ENCODE assay signal across 10 cellular contexts in genomic region chr16:84689126-84689525, GRCh38. TPM values are rescaled to one million over a fixed set of nuclear protein-coding genes. Genes with fewer than 3 reads are reported as not detected.
A peak's percentile ranks its signal among the peaks of the same experiment; 100 is the strongest.
DNase-seq lines count a peak whose midpoint lies in the region; ATAC-seq and TF ChIP-seq lines count a peak whose summit lies in the region.
"Had no signal": no experiment of that assay in that cellular context is flagged by ENCODE, and none has a peak within 500 bp of the region (broad histone marks: within the 10 kb centered on the region; RNA-seq: fewer than 3 reads in every experiment).

No MANE protein-coding gene starts in this region.

- CTCF ChIA-PET in SK-N-SH (lab: Yijun Ruan, JAX) = interaction anchor here (1.1 to 1.7 kb wide), 5 partner anchors 11 to 66 kb away, joined by 3 to 7 read pairs (median 6); no protein-coding TSS in a partner anchor

- POLR2A ChIA-PET in SK-N-SH (lab: Yijun Ruan, JAX) = no interaction called here

- no peaks in the 10 kb centered on the region for H3K9me2 ChIP-seq in SK-N-SH

- H3F3A ChIP-seq in SK-N-SH (replicated peaks; ENCODE audit: insufficient read depth) = peaks cover 7% of the 10 kb centered on the region

- H3K4me2 ChIP-seq in SK-N-SH (no peak overlapping the region), skeletal muscle satellite cell (ENCODE audit: low read length) (peak overlapping the region; percentile 57)

- TF ChIP-seq CTCF in SK-N-SH (IDR thresholded peaks at IDR 0.05) (no peak), fibroblast of pulmonary artery (IDR thresholded peaks at IDR 0.05; ENCODE audit: low read length, missing control alignments) (no peak), omental fat pad (IDR thresholded peaks at IDR 0.05) (no peak)

- peak overlapping the region; percentile 5; the same call in 1 of the 2 replicates for H2AFZ ChIP-seq in SK-N-SH (ENCODE audit: low read depth)

- no peak overlapping the region for H3K9ac ChIP-seq in SK-N-SH
- peak overlapping the region; percentile 29 for H3K9ac ChIP-seq in skeletal muscle satellite cell (ENCODE audit: low read depth, low read length)

- no peaks in the 10 kb centered on the region; a peak in 1 of 4 replicates for H3K4me1 ChIP-seq in SK-N-SH (ENCODE audit: control insufficient read depth in 1 of 2, insufficient read depth in 2 of 2, low read depth in 1 of 2, low read length in 1 of 2)
- H3K4me1 ChIP-seq in skeletal muscle satellite cell (ENCODE audit: control insufficient read depth, insufficient read depth, low read length) = peaks cover 23% of the 10 kb centered on the region

- H3K9me3 ChIP-seq in SK-N-SH = no peaks in the 10 kb centered on the region
- H3K9me3 ChIP-seq in skeletal muscle satellite cell (replicated peaks; ENCODE audit: low read length) = no peaks in the 10 kb centered on the region

- DNase-seq in HCEC 1CT (peak; percentile 99), SK-N-SH (no peak), fibroblast of pulmonary artery (ENCODE audit: low read depth) (peak; percentile 85), omental fat pad (ENCODE audit: low spot score) (no peak)
- DNase-seq in stimulated activated CD4-positive, alpha-beta T cell treated with anti-CD3 and anti-CD28 coated beads, Interleukin-4, amount 100 ng/mL, for 24 hours = no peak
- DNase-seq: activated naive CD4-positive, alpha-beta T cell treated with anti-CD3 and anti-CD28 coated beads for 36 hours; effector memory CD8-positive, alpha-beta T cell; NCI-H446 had no signal

- no peaks in the 10 kb centered on the region for H3K79me2 ChIP-seq in SK-N-SH (ENCODE audit: insufficient read depth)

- TF ChIP-seq RAD21 in SK-N-SH (IDR thresholded peaks at IDR 0.05; ENCODE audit: low read length) = no peak

- 41% methylated on average over 8 of the region's 8 CpGs for WGBS in SK-N-SH (ENCODE audit: low lambda C conversion rate)

- no peaks in the 10 kb centered on the region for H3K36me3 ChIP-seq in SK-N-SH (replicated peaks in 1 of 2; ENCODE audit: control insufficient read depth in 1 of 2, insufficient read depth in 2 of 2, low read length in 1 of 2)
- no peaks in the 10 kb centered on the region for H3K36me3 ChIP-seq in skeletal muscle satellite cell (ENCODE audit: insufficient read depth, low read length)

- H3K4me3 ChIP-seq in SK-N-SH (ENCODE audit: low read depth in 2 of 2, low read length in 1 of 2) (no peak overlapping the region), fibroblast of pulmonary artery (replicated peaks; ENCODE audit: low read depth, low read length) (no peak overlapping the region), skeletal muscle satellite cell (ENCODE audit: low read length) (peak overlapping the region; percentile 28)

- no peak for TF ChIP-seq EP300 in SK-N-SH (IDR thresholded peaks at IDR 0.05; ENCODE audit: borderline replicate concordance in 1 of 2, low read depth in 1 of 2, low read length in 1 of 2)

- H4K20me1 ChIP-seq in SK-N-SH (ENCODE audit: insufficient read depth) = no peaks in the 10 kb centered on the region

- H3K27me3 ChIP-seq in SK-N-SH (ENCODE audit: insufficient read depth) (no peaks in the 10 kb centered on the region), skeletal muscle satellite cell (ENCODE audit: control insufficient read depth, insufficient read depth, low read length) (no peaks in the 10 kb centered on the region)

- H3K27ac ChIP-seq in SK-N-SH (ENCODE audit: low read depth in 2 of 2, low read length in 1 of 2) = peak overlapping the region in 1 of 2 experiments; percentile 55; a peak in 2 of 4 replicates

- ATAC-seq in omental fat pad (ENCODE audit: low FRiP score) (no peak), GM21619 (IDR thresholded peaks at IDR 0.05; ENCODE audit: unreplicated experiment) (no peak)
- ATAC-seq: effector memory CD8-positive, alpha-beta T cell had no signal

TF ChIP-seq in SK-N-SH, 30 proteins besides CTCF, POLR2A, EP300 and RAD21:
- TF ChIP-seq JUND (IDR thresholded peaks at IDR 0.05) (peak; percentile 30; the same call in 1 of the 2 replicates), ZBTB33 (IDR thresholded peaks at IDR 0.05; ENCODE audit: borderline replicate concordance, low read depth) (no peak), TCF12 (IDR thresholded peaks at IDR 0.05) (peak; percentile 52), FOSL2 (IDR thresholded peaks at IDR 0.05; ENCODE audit: borderline replicate concordance, low read depth) (peak; percentile 33; the same call in 1 of the 2 replicates), FOXM1 (IDR thresholded peaks at IDR 0.05; ENCODE audit: low read depth) (no peak)
- TF ChIP-seq, protein P1, sequence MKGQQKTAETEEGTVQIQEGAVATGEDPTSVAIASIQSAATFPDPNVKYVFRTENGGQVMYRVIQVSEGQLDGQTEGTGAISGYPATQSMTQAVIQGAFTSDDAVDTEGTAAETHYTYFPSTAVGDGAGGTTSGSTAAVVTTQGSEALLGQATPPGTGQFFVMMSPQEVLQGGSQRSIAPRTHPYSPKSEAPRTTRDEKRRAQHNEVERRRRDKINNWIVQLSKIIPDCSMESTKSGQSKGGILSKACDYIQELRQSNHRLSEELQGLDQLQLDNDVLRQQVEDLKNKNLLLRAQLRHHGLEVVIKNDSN (IDR thresholded peaks at IDR 0.05; ENCODE audit: borderline replicate concordance, low read depth) = peak; percentile 84
- TF ChIP-seq, protein P2, sequence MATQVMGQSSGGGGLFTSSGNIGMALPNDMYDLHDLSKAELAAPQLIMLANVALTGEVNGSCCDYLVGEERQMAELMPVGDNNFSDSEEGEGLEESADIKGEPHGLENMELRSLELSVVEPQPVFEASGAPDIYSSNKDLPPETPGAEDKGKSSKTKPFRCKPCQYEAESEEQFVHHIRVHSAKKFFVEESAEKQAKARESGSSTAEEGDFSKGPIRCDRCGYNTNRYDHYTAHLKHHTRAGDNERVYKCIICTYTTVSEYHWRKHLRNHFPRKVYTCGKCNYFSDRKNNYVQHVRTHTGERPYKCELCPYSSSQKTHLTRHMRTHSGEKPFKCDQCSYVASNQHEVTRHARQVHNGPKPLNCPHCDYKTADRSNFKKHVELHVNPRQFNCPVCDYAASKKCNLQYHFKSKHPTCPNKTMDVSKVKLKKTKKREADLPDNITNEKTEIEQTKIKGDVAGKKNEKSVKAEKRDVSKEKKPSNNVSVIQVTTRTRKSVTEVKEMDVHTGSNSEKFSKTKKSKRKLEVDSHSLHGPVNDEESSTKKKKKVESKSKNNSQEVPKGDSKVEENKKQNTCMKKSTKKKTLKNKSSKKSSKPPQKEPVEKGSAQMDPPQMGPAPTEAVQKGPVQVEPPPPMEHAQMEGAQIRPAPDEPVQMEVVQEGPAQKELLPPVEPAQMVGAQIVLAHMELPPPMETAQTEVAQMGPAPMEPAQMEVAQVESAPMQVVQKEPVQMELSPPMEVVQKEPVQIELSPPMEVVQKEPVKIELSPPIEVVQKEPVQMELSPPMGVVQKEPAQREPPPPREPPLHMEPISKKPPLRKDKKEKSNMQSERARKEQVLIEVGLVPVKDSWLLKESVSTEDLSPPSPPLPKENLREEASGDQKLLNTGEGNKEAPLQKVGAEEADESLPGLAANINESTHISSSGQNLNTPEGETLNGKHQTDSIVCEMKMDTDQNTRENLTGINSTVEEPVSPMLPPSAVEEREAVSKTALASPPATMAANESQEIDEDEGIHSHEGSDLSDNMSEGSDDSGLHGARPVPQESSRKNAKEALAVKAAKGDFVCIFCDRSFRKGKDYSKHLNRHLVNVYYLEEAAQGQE (IDR thresholded peaks at IDR 0.05; ENCODE audit: low read depth, low read length) = no peak
- TF ChIP-seq, protein P3, sequence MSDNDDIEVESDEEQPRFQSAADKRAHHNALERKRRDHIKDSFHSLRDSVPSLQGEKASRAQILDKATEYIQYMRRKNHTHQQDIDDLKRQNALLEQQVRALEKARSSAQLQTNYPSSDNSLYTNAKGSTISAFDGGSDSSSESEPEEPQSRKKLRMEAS (IDR thresholded peaks at IDR 0.05; ENCODE audit: low read depth) = peak; percentile 57
- TF ChIP-seq, protein P4, sequence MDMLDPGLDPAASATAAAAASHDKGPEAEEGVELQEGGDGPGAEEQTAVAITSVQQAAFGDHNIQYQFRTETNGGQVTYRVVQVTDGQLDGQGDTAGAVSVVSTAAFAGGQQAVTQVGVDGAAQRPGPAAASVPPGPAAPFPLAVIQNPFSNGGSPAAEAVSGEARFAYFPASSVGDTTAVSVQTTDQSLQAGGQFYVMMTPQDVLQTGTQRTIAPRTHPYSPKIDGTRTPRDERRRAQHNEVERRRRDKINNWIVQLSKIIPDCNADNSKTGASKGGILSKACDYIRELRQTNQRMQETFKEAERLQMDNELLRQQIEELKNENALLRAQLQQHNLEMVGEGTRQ (IDR thresholded peaks at IDR 0.05; ENCODE audit: borderline replicate concordance, low read depth, low read length) = no peak

RNA-seq across cellular contexts. Expression of gene USP10, which starts 10.7 kb away (rescaled TPM):
- 41.6 and 49.2 TPM in 2 replicates for polyA plus RNA-seq in SK-N-SH (2012; rRNA removed)
- polyA plus RNA-seq in SK-N-SH (2012; cell fraction: cytosol; rRNA removed) = 27.1 and 31.0 TPM in 2 replicates
- polyA plus RNA-seq in SK-N-SH (2012; cell fraction: nucleus; rRNA removed) = 103 and 133 TPM in 2 replicates
- 60.8 and 68.1 TPM in 2 replicates for total RNA-seq in skeletal muscle satellite cell (2012; rRNA removed)
- total RNA-seq in omental fat pad = 10 to 100 TPM; 44.6 to 89.6 (median 55.9) TPM

RNA-seq across cellular contexts. Expression of gene KLHL36, which starts 40.8 kb away (rescaled TPM):
- 39.8 and 43.3 TPM in 2 replicates for polyA plus RNA-seq in SK-N-SH (2012; rRNA removed)
- 17.4 and 26.1 TPM in 2 replicates for polyA plus RNA-seq in SK-N-SH (2012; cell fraction: cytosol; rRNA removed)
- polyA plus RNA-seq in SK-N-SH (2012; cell fraction: nucleus; rRNA removed) = 94.5 and 97.9 TPM in 2 replicates
- total RNA-seq in skeletal muscle satellite cell (2012; rRNA removed) = 46.6 and 50.5 TPM in 2 replicates
- 10 to 100 TPM; 60.0 to 72.2 (median 65.8) TPM for total RNA-seq in omental fat pad

Comparison
In these comparisons a context has a peak if more than half of its experiments do, and no peak if none do; other contexts are left out.
1. DNase-seq: peak in HCEC 1CT (single experiment) and fibroblast of pulmonary artery (single experiment); none in SK-N-SH (single experiment), omental fat pad (single experiment) and stimulated activated CD4-positive, alpha-beta T cell treated with anti-CD3 and anti-CD28 coated beads, Interleukin-4, amount 100 ng/mL, for 24 hours (single experiment).